ENCODE assay signal across 20 cellular contexts in the genomic region with DNA sequence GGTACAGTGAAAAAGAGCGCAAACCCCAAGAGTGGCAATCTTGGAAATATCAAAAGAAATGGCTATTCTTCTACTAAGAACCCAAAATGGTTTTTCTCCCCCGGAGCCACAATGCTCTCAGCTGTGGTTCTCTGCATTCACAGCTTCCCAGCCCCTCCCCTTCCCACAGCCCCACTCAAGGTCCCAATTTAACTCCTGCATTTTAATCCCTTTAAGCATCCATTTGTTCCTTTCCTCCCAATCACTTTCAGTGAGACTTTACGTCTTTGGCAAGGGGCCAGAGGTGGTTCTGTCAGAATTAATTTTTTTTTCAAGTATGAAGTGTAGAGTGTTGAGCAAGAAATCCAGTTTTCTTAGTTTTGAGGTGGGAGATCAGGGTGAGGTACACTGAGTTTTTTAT.
"Had no signal": no experiment of that assay in that cellular context is flagged by ENCODE, and none has a peak within 500 bp of the region (broad histone marks: within the 10 kb centered on the region; RNA-seq: fewer than 3 reads in every experiment).

No MANE protein-coding gene starts in this region.

- H3K9me3 ChIP-seq: colonic mucosa, heart left ventricle, lower lobe of right lung, prostate gland, right lobe of liver, spleen, tibial artery, upper lobe of right lung, vagina had no signal

- H2AFZ ChIP-seq: parathyroid adenoma had no signal

- H3K27ac ChIP-seq: colonic mucosa, heart left ventricle, lower lobe of right lung, parathyroid adenoma, prostate gland, right lobe of liver, spleen, tibial artery, upper lobe of right lung, vagina had no signal

- H3K4me1 ChIP-seq: colonic mucosa, lower lobe of right lung, parathyroid adenoma, prostate gland, tibial artery, upper lobe of right lung had no signal

- H3K9ac ChIP-seq: parathyroid adenoma had no signal

- H3K4me3 ChIP-seq: colonic mucosa, heart left ventricle, lower lobe of right lung, prostate gland, right lobe of liver, spleen, tibial artery, upper lobe of right lung, vagina had no signal

- DNase-seq: colonic mucosa; effector CD4-positive, alpha-beta T cell; endodermal cell; erythroblast; foreskin melanocyte; heart left ventricle; hippocampal formation; kidney glomerular epithelial cell; lower lobe of right lung; natural killer cell; right lobe of liver; spleen; stimulated activated CD4-positive, alpha-beta T cell treated with anti-CD3 and anti-CD28 coated beads, Interleukin-15, amount 100 ng/mL, for 24 hours; stimulated activated CD4-positive, alpha-beta T cell treated with anti-CD3 and anti-CD28 coated beads, Interleukin-1b, Interleukin-23, amount 100 ng/mL, for 48 hours; stimulated activated CD4-positive, alpha-beta T cell treated with anti-CD3 and anti-CD28 coated beads, Interleukin-4, amount 100 ng/mL, for 24 hours; tibial artery; upper lobe of right lung had no signal

- H3K27me3 ChIP-seq: colonic mucosa, heart left ventricle, right lobe of liver, spleen, tibial artery, upper lobe of right lung, vagina had no signal

- H3K36me3 ChIP-seq: colonic mucosa, heart left ventricle, lower lobe of right lung, prostate gland, right lobe of liver, spleen, tibial artery, upper lobe of right lung, vagina had no signal
